12 cellular contexts compared by ENCODE assay signal in the genomic region with DNA sequence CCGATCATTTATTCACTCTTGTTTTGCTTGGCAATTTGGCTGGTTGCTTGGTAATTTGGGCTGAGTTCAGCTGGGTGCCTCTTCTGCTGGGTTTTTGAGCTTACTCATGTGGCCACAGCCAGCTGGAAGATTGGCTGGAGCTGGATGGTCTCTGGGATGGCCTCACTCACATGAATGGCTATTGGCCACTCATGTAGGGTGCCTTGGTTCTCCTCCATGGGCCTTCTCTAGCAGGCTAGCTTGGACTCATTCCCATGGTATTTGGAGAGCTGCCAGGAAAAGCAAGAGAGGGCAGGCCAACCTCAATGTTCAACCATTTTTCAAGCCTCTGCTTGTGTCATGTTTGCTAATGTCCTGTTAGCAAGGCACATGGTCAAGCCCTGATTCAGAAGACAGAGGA. TPM values are rescaled to one million over a fixed set of nuclear protein-coding genes. Genes with fewer than 3 reads are reported as not detected.
DNase-seq lines count a peak whose midpoint lies in the region; ATAC-seq, FAIRE-seq and TF ChIP-seq lines count a peak whose summit lies in the region.
"Had no signal": no experiment of that assay in that cellular context is flagged by ENCODE, and none has a peak within 500 bp of the region (broad histone marks: within the 10 kb centered on the region; RNA-seq: fewer than 3 reads in every experiment).

No MANE protein-coding gene starts in this region.

- H3K4me1 Mint-ChIP-seq in activated T-helper 17 cell treated with anti-CD3 and anti-CD28 coated beads, Interleukin-2, amount 50 U/mL, for 72 hours, result peaks cover 30% of the 10 kb centered on the region
- H3K4me1 Mint-ChIP-seq: memory B cell had no signal

- H3K27ac ChIP-seq in DND-41 (ENCODE audit: low read length) (0 out of 2 replicates have a peak overlapping the region, but pooled peaks have one; percentile 18), K562 (ENCODE audit: extremely low read depth, low read depth, low read length) (no peak overlapping the region), mesenchymal stem cell (ENCODE audit: low read length, poor library complexity, severe bottlenecking) (no peak overlapping the region)
- H3K27ac ChIP-seq: tibial artery had no signal

- no peak overlapping the region for H3K27ac Mint-ChIP-seq in activated T-helper 17 cell treated with anti-CD3 and anti-CD28 coated beads, Interleukin-2, amount 50 U/mL, for 72 hours
- H3K27ac Mint-ChIP-seq: activated T-cell treated with anti-CD3 and anti-CD28 coated beads, Interleukin-2, amount 50 U/mL, for 72 hours; memory B cell had no signal

- no peak overlapping the region for H4K8ac ChIP-seq in mesenchymal stem cell (ENCODE audit: low read length)

- no peaks in the 10 kb centered on the region for H3K9me3 ChIP-seq in DND-41 (ENCODE audit: insufficient read depth, low read length, severe bottlenecking)
- H3K9me3 ChIP-seq in K562 (replicated peaks; ENCODE audit: control insufficient read depth, insufficient read depth, low read depth, low read length), result no peaks in the 10 kb centered on the region
- peaks cover 11% of the 10 kb centered on the region for H3K9me3 ChIP-seq in mesenchymal stem cell (ENCODE audit: control insufficient read depth, low read length)

- H3K18ac ChIP-seq in mesenchymal stem cell (ENCODE audit: low read depth in 1 of 2, low read length in 2 of 2), result no peak overlapping the region

- TF ChIP-seq POLR2A in K562 (conservative IDR thresholded peaks at IDR 0.05), result no peak

- peaks cover 68% of the 10 kb centered on the region for H3K79me2 ChIP-seq in DND-41 (ENCODE audit: insufficient read depth, low read length)
- no peaks in the 10 kb centered on the region for H3K79me2 ChIP-seq in K562 (ENCODE audit: control insufficient read depth, insufficient read depth, low read length)

- no peak for ATAC-seq in DND-41 (ENCODE audit: insufficient read depth, low read depth)
- ATAC-seq in K562, result no peak
- no peak for ATAC-seq in activated T-helper 17 cell treated with anti-CD3 and anti-CD28 coated beads, Interleukin-2, amount 50 U/mL, for 72 hours (replicated peaks)
- no peak for ATAC-seq in HG03565 (IDR thresholded peaks at IDR 0.05; ENCODE audit: unreplicated experiment)
- ATAC-seq: activated T-cell treated with anti-CD3 and anti-CD28 coated beads, Interleukin-2, amount 50 U/mL, for 72 hours had no signal

- peaks cover 80% of the 10 kb centered on the region for H4K20me1 ChIP-seq in DND-41 (ENCODE audit: insufficient read depth, low read length)
- no peaks in the 10 kb centered on the region for H4K20me1 ChIP-seq in K562 (replicated peaks; ENCODE audit: control insufficient read depth, insufficient read depth, low read length)

- 8% methylated on average over 1 of the region's 1 CpG for WGBS in K562 (ENCODE audit: insufficient coverage, low coverage, missing lambda C conversion rate)
- WGBS in mesenchymal stem cell, result 100% methylated on average over 1 of the region's 1 CpG

- no peaks in the 10 kb centered on the region for H3K9me3 Mint-ChIP-seq in activated T-helper 17 cell treated with anti-CD3 and anti-CD28 coated beads, Interleukin-2, amount 50 U/mL, for 72 hours
- H3K9me3 Mint-ChIP-seq: memory B cell had no signal

- H3K27me3 ChIP-seq in DND-41 (ENCODE audit: insufficient read depth, low read length, poor library complexity), result no peaks in the 10 kb centered on the region
- peaks cover 3 to 60% of the 10 kb centered on the region in 2 experiments; a peak in 3 of 5 replicates for H3K27me3 ChIP-seq in K562 (ENCODE audit: control insufficient read depth in 2 of 2, insufficient read depth in 2 of 2, low read length in 2 of 2)
- H3K27me3 ChIP-seq in mesenchymal stem cell (ENCODE audit: control insufficient read depth in 1 of 2, insufficient read depth in 1 of 2, low read length in 2 of 2), result peaks cover 0 to 8% of the 10 kb centered on the region in 2 experiments

- no peak overlapping the region for H2AK5ac ChIP-seq in mesenchymal stem cell (ENCODE audit: low read length, severe bottlenecking)

- CTCF ChIA-PET in K562 (lab: Yijun Ruan, JAX; ENCODE audit: low intra/inter-chr PET ratio), result no interaction called here

- in situ Hi-C loops in K562 (cut with MboI), result no loop called here

- no peak overlapping the region for H2BK12ac ChIP-seq in mesenchymal stem cell (ENCODE audit: low read length in 2 of 2)

- H3K79me1 ChIP-seq in mesenchymal stem cell (replicated peaks; ENCODE audit: low read length, poor library complexity, severe bottlenecking), result no peaks in the 10 kb centered on the region

- H3K23ac ChIP-seq in mesenchymal stem cell (ENCODE audit: low read length in 2 of 2), result no peak overlapping the region

- no peak overlapping the region for H2BK15ac ChIP-seq in mesenchymal stem cell (ENCODE audit: low read depth, poor library complexity, severe bottlenecking)

- FAIRE-seq in K562 (lab: Jason Lieb, UNC), result no peak

- H3K36me3 ChIP-seq in DND-41 (ENCODE audit: insufficient read depth, low read length) (peaks cover 97% of the 10 kb centered on the region), K562 (ENCODE audit: control insufficient read depth, insufficient read depth, low read length) (no peaks in the 10 kb centered on the region), mesenchymal stem cell (ENCODE audit: control insufficient read depth in 1 of 2, insufficient read depth in 2 of 2, low read depth in 1 of 2, low read length in 2 of 2) (no peaks in the 10 kb centered on the region)
- H3K36me3 ChIP-seq: tibial artery had no signal

- no peak for TF ChIP-seq RAD21 in K562 (CRISPR knock-in tag; conservative IDR thresholded peaks at IDR 0.05 in 1 of 2, IDR thresholded peaks at IDR 0.05 in 1 of 2)

- TF ChIP-seq CTCF in DND-41 (IDR thresholded peaks at IDR 0.05; ENCODE audit: borderline replicate concordance, extremely low read depth, low read length, poor library complexity, severe bottlenecking), result no peak
- no peak for TF ChIP-seq CTCF in K562 (IDR thresholded peaks at IDR 0.05 in 2 of 3, conservative IDR thresholded peaks at IDR 0.05 in 1 of 3; ENCODE audit: insufficient read depth in 2 of 3, low read depth in 1 of 3, low read length in 3 of 3)

- no peak overlapping the region for H2BK5ac ChIP-seq in mesenchymal stem cell (ENCODE audit: low read depth, low read length, poor library complexity, severe bottlenecking)

- no peak overlapping the region for H4K91ac ChIP-seq in mesenchymal stem cell (ENCODE audit: low read length)

- H3K9ac ChIP-seq in DND-41 (ENCODE audit: low read depth, low read length) (no peak overlapping the region), K562 (ENCODE audit: insufficient read depth in 1 of 2, low read depth in 2 of 2, low read length in 2 of 2) (no peak overlapping the region), mesenchymal stem cell (ENCODE audit: low read length) (no peak overlapping the region)

- H3K14ac ChIP-seq in mesenchymal stem cell (ENCODE audit: low read length in 2 of 2), result no peak overlapping the region

- H3K4me2 ChIP-seq in DND-41 (ENCODE audit: insufficient read depth, low read length) (no peak overlapping the region), K562 (ENCODE audit: insufficient read depth, low read length) (no peak overlapping the region), mesenchymal stem cell (ENCODE audit: low read length, poor library complexity, severe bottlenecking) (no peak overlapping the region)

- H2AFZ ChIP-seq in DND-41 (ENCODE audit: low read depth, low read length) (no peak overlapping the region), K562 (ENCODE audit: low read depth, low read length) (no peak overlapping the region), mesenchymal stem cell (ENCODE audit: low read depth, low read length) (no peak overlapping the region)

- no peak for TF ChIP-seq EP300 in K562 (IDR thresholded peaks at IDR 0.05; ENCODE audit: low read length)

- H3K4ac ChIP-seq in mesenchymal stem cell (ENCODE audit: low read depth in 1 of 2, low read length in 2 of 2), result no peak overlapping the region

- DNase-seq in DND-41 (no peak), HT1080 (ENCODE audit: low read depth) (peak; percentile 76), K562 (ENCODE audit: extremely low read depth in 1 of 4, low spot score in 3 of 4) (no peak), mesenchymal stem cell (peak; percentile 28), RPMI8226 (no peak)
- DNase-seq: activated T-cell treated with anti-CD3 and anti-CD28 coated beads, Interleukin-2, amount 50 U/mL, for 72 hours; Karpas-422; stimulated activated CD4-positive, alpha-beta T cell treated with anti-CD3 and anti-CD28 coated beads, Interleukin-15, amount 100 ng/mL, for 24 hours had no signal

- no TSS peak for BruUV-seq in K562 (replicated peaks; lab: Mats Ljungman, UMichigan)

- no peaks in the 10 kb centered on the region for H3K27me3 Mint-ChIP-seq in activated T-helper 17 cell treated with anti-CD3 and anti-CD28 coated beads, Interleukin-2, amount 50 U/mL, for 72 hours

- no peak overlapping the region for H3K4me3 Mint-ChIP-seq in activated T-helper 17 cell treated with anti-CD3 and anti-CD28 coated beads, Interleukin-2, amount 50 U/mL, for 72 hours
- H3K4me3 Mint-ChIP-seq: activated T-cell treated with anti-CD3 and anti-CD28 coated beads, Interleukin-2, amount 50 U/mL, for 72 hours; memory B cell had no signal

- H3K4me3 ChIP-seq in DND-41 (ENCODE audit: low read depth in 1 of 2, low read length in 2 of 2), result no peak overlapping the region
- no peak overlapping the region for H3K4me3 ChIP-seq in K562
- no peak overlapping the region for H3K4me3 ChIP-seq in mesenchymal stem cell (ENCODE audit: insufficient read depth in 1 of 2, low read depth in 1 of 2, low read length in 2 of 2)
- H3K4me3 ChIP-seq: tibial artery had no signal

- H3K4me1 ChIP-seq in DND-41 (ENCODE audit: insufficient read depth, low read length), result no peaks in the 10 kb centered on the region
- peaks cover 0 to 17% of the 10 kb centered on the region in 2 experiments; a peak in 2 of 5 replicates for H3K4me1 ChIP-seq in K562 (replicated peaks in 1 of 2; ENCODE audit: control insufficient read depth in 2 of 2, insufficient read depth in 2 of 2, low read length in 2 of 2)
- H3K4me1 ChIP-seq in mesenchymal stem cell (ENCODE audit: control insufficient read depth, insufficient read depth, low read depth, low read length), result no peaks in the 10 kb centered on the region
- H3K4me1 ChIP-seq: tibial artery had no signal

- peaks cover 94% of the 10 kb centered on the region for H3K36me3 Mint-ChIP-seq in activated T-helper 17 cell treated with anti-CD3 and anti-CD28 coated beads, Interleukin-2, amount 50 U/mL, for 72 hours (ENCODE audit: low read depth)

- intact Hi-C loops in K562 (cut with micrococcal nuclease), result no loop called here

- no peak overlapping the region for H2BK120ac ChIP-seq in mesenchymal stem cell (ENCODE audit: low read depth, low read length)

- no peaks in the 10 kb centered on the region for H3K9me1 ChIP-seq in K562 (ENCODE audit: control insufficient read depth, insufficient read depth, low read length)

- POLR2A ChIA-PET in K562 (lab: Yijun Ruan, JAX), result no interaction called here

RNA-seq across cellular contexts. Expression of a gene that starts 16.9 kb away (rescaled TPM):
- 0.47 TPM in 1 of 2 replicates, not detected in the other for total RNA-seq in HT1080 (2014; rRNA removed; shearing (Covaris generic))
- not detected in 2 replicates for polyA plus RNA-seq in HT1080 (2015; cell fraction: cytosol; rRNA removed)
- 0.26 TPM in 1 of 2 replicates, not detected in the other for polyA plus RNA-seq in HT1080 (2015; cell fraction: nucleus; rRNA removed)
- total RNA-seq in K562 (2011; cell fraction: chromatin; rRNA removed; ENCODE audit: low replicate concordance), result 0.58 and 3.1 TPM in 2 replicates
- total RNA-seq in K562 (2011; cell fraction: nucleolus; rRNA removed), result 1.8 and 2.0 TPM in 2 replicates
- 0.81 and 1.7 TPM in 2 replicates for total RNA-seq in K562 (2011; cell fraction: nucleoplasm; rRNA removed)
- total RNA-seq in K562 (2014; rRNA removed) (0.41 and 0.49 TPM in 2 replicates), K562 (2014; rRNA removed; fragmentation: Illumina TruSeq; extraction: Trizol) (0.07 TPM in 1 of 2 replicates, not detected in the other), K562 (2015; rRNA removed; fragmentation: Illumina TruSeq; extraction: Trizol) (0.18 and 0.19 TPM in 2 replicates), K562 (2021) (0.80 and 0.98 TPM in 2 replicates)
- polyA plus RNA-seq in K562 (2011; rRNA removed) (0.35 and 0.39 TPM in 2 replicates), K562 (2014; fragmentation: Illumina TruSeq; extraction: Trizol) (0.21 and 0.22 TPM in 2 replicates), K562 (2014; fragmentation: Nextera tagmentation; extraction: Ambion mirVana) (under 1 TPM in 1 of 2 experiments, not detected in 1; 0.06 TPM), K562 (2014; rRNA removed) (0.20 and 0.76 TPM in 2 replicates)
- 0.18 and 0.63 TPM in 2 replicates for polyA plus RNA-seq in K562 (2011; cell fraction: cytosol; rRNA removed)
- 2.9 and 5.1 TPM in 2 replicates for polyA plus RNA-seq in K562 (2011; cell fraction: nucleus; rRNA removed)
- polyA plus RNA-seq in K562 (2012), result 0.76 and 3.9 TPM in 2 replicates
- 0.15 and 0.46 TPM in 2 replicates for polyA minus RNA-seq in K562 (2011; rRNA and poly(A)+ RNA removed)
- not detected in 2 replicates for polyA minus RNA-seq in K562 (2011; cell fraction: cytosol; rRNA and poly(A)+ RNA removed)
- 0.81 TPM in 1 of 2 replicates, not detected in the other for polyA minus RNA-seq in K562 (2011; cell fraction: nucleus; rRNA and poly(A)+ RNA removed)
- polyA plus RNA-seq in mesenchymal stem cell (2013, experiment 1 of 2), result 0.48 TPM
- polyA plus RNA-seq in mesenchymal stem cell (2013, experiment 2 of 2), result 0.74 TPM
- 100 to 1,000 TPM; 176 to 233 TPM for total RNA-seq in activated T-helper 17 cell treated with anti-CD3 and anti-CD28 coated beads, Interleukin-2, amount 50 U/mL, for 72 hours

Comparison
In these comparisons a context has a peak if more than half of its experiments do, and no peak if none do; other contexts are left out.
1. DNase-seq: peak in HT1080 (single experiment) and mesenchymal stem cell (single experiment); none in DND-41 (single experiment), K562 (0 of 4) and RPMI8226 (single experiment).
2. RNA of a gene that starts 16.9 kb away (total RNA-seq): 176 to 233 TPM in activated T-helper 17 cell treated with anti-CD3 and anti-CD28 coated beads, Interleukin-2, amount 50 U/mL, for 72 hours; 0.47 TPM in HT1080 and 0.07 to 3.1 TPM in K562; every median in the first group is over 10 times any median in the second.